In genomic region chr3:45079715-45080114, GRCh38 we compare ENCODE assay signal across 1 cellular context.
TF ChIP-seq lines count a peak whose summit lies in the region.

No MANE protein-coding gene starts in this region.

TF ChIP-seq in IMR-90, 13 proteins besides CTCF, POLR2A, EP300 and RAD21 (continued from another document):
- TF ChIP-seq CEBPB (IDR thresholded peaks at IDR 0.05; ENCODE audit: low read depth, low read length) = no peak
- TF ChIP-seq SMC3 (IDR thresholded peaks at IDR 0.05; ENCODE audit: low read depth, low read length) = no peak
- TF ChIP-seq MXI1 (IDR thresholded peaks at IDR 0.05; ENCODE audit: borderline replicate concordance, low read depth, low read length) = no peak
- no peak for TF ChIP-seq MAZ (IDR thresholded peaks at IDR 0.05; ENCODE audit: borderline replicate concordance, low read depth, low read length)
